In the genomic region with DNA sequence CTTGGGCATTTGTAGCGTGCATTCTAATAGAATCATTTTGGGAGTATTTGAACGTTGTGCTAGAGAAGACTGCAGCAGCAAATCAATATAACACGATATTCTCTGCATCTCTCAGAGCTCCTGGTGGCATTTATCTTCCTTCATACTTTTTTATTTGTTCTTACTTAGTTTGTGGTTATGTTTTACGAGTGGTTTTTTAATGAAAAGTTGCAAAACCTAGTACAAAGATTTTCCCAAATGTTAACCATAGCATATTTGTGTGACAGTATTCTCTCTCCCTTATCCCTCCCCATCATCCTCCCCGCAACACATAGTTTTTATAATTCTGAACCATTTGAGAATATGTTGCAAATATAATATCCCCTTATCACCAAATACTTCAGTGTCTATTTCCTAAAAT, we compare ENCODE assay signal across 18 cellular contexts. TPM values are rescaled to one million over a fixed set of nuclear protein-coding genes. Genes with fewer than 3 reads are reported as not detected.
A peak's percentile ranks its signal among the peaks of the same experiment; 100 is the strongest.
DNase-seq lines count a peak whose midpoint lies in the region; ATAC-seq and TF ChIP-seq lines count a peak whose summit lies in the region.
"Had no signal": no experiment of that assay in that cellular context is flagged by ENCODE, and none has a peak within 500 bp of the region (broad histone marks: within the 10 kb centered on the region; RNA-seq: fewer than 3 reads in every experiment).

No MANE protein-coding gene starts in this region.

- no peaks in the 10 kb centered on the region for H3K27me3 Mint-ChIP-seq in activated CD4-positive, alpha-beta T cell treated with anti-CD3 and anti-CD28 coated beads for 36 hours
- H3K27me3 Mint-ChIP-seq in activated T-helper 2 cell treated with anti-CD3 and anti-CD28 coated beads, Interferon-gamma antibody, Interleukin-2, Interleukin-4, amounts not matched to agents 10 μg/mL and 5 μg/mL and 100 μg/mL, durations not matched to agents 14 hours and 24 hours and 36 hours (ENCODE audit: low read depth) = no peaks in the 10 kb centered on the region
- H3K27me3 Mint-ChIP-seq in natural killer cell (ENCODE audit: low read depth in 2 of 2) = no peaks in the 10 kb centered on the region

- CTCF ChIA-PET in activated CD4-positive, alpha-beta T cell treated with anti-CD3 and anti-CD28 coated beads for 36 hours (lab: Charles Lee) = interaction anchor here (1.0 to 1.2 kb wide), 2 partner anchors 29 to 31 kb away, joined by 3 read pairs; no protein-coding TSS in a partner anchor
- CTCF ChIA-PET in HEK293 (lab: Yijun Ruan, JAX) = no interaction called here

- peak overlapping the region; percentile 78 for H3K27ac Mint-ChIP-seq in activated CD4-positive, alpha-beta T cell treated with anti-CD3 and anti-CD28 coated beads for 36 hours
- H3K27ac Mint-ChIP-seq in activated T-helper 2 cell treated with anti-CD3 and anti-CD28 coated beads, Interferon-gamma antibody, Interleukin-2, Interleukin-4, amounts not matched to agents 10 μg/mL and 5 μg/mL and 100 μg/mL, durations not matched to agents 14 hours and 24 hours and 36 hours = peak overlapping the region; percentile 72
- peak overlapping the region; percentile 93 to 94 for H3K27ac Mint-ChIP-seq in natural killer cell

- intact Hi-C loops in activated CD4-positive, alpha-beta T cell treated with anti-CD3 and anti-CD28 coated beads for 36 hours (cut with DNase I, micrococcal nuclease) = loop anchor here (1.0 to 10.0 kb wide), 3 partner anchors 41 to 479 kb away; no protein-coding TSS in a partner anchor
- intact Hi-C loops in activated T-helper 2 cell treated with anti-CD3 and anti-CD28 coated beads, Interferon-gamma antibody, Interleukin-2, Interleukin-4, amounts not matched to agents 10 μg/mL and 5 μg/mL and 100 μg/mL, durations not matched to agents 14 hours and 24 hours and 36 hours (cut with micrococcal nuclease) = loop anchor here (5.0 kb wide), 1 partner anchor 549 kb away; no protein-coding TSS in a partner anchor
- intact Hi-C loops in natural killer cell (cut with micrococcal nuclease) = loop anchor here (5.0 kb wide), 1 partner anchor 66 kb away; no protein-coding TSS in a partner anchor

- peaks cover 45% of the 10 kb centered on the region for H3K36me3 Mint-ChIP-seq in activated CD4-positive, alpha-beta T cell treated with anti-CD3 and anti-CD28 coated beads for 36 hours (ENCODE audit: low read depth)
- peaks cover 51% of the 10 kb centered on the region for H3K36me3 Mint-ChIP-seq in activated T-helper 2 cell treated with anti-CD3 and anti-CD28 coated beads, Interferon-gamma antibody, Interleukin-2, Interleukin-4, amounts not matched to agents 10 μg/mL and 5 μg/mL and 100 μg/mL, durations not matched to agents 14 hours and 24 hours and 36 hours (ENCODE audit: low read depth)
- no peaks in the 10 kb centered on the region for H3K36me3 Mint-ChIP-seq in natural killer cell

- no peaks in the 10 kb centered on the region for H3K9me3 Mint-ChIP-seq in activated CD4-positive, alpha-beta T cell treated with anti-CD3 and anti-CD28 coated beads for 36 hours (ENCODE audit: low read depth)
- no peaks in the 10 kb centered on the region for H3K9me3 Mint-ChIP-seq in activated T-helper 2 cell treated with anti-CD3 and anti-CD28 coated beads, Interferon-gamma antibody, Interleukin-2, Interleukin-4, amounts not matched to agents 10 μg/mL and 5 μg/mL and 100 μg/mL, durations not matched to agents 14 hours and 24 hours and 36 hours
- H3K9me3 Mint-ChIP-seq in natural killer cell = no peaks in the 10 kb centered on the region
- H3K9me3 Mint-ChIP-seq: H9 had no signal

- H3K9me3 ChIP-seq in HEK293 (ENCODE audit: control insufficient read depth, insufficient read depth, low read depth, low read length) = no peaks in the 10 kb centered on the region
- H3K9me3 ChIP-seq: esophagus squamous epithelium, lower lobe of right lung, prostate gland, SK-N-SH, transverse colon had no signal

- H3K4me3 Mint-ChIP-seq in activated CD4-positive, alpha-beta T cell treated with anti-CD3 and anti-CD28 coated beads for 36 hours = peak overlapping the region; percentile 44
- H3K4me3 Mint-ChIP-seq in activated T-helper 2 cell treated with anti-CD3 and anti-CD28 coated beads, Interferon-gamma antibody, Interleukin-2, Interleukin-4, amounts not matched to agents 10 μg/mL and 5 μg/mL and 100 μg/mL, durations not matched to agents 14 hours and 24 hours and 36 hours (ENCODE audit: low read depth) = peak overlapping the region; percentile 40
- H3K4me3 Mint-ChIP-seq in natural killer cell = peak overlapping the region; percentile 85
- H3K4me3 Mint-ChIP-seq: H9 had no signal

- H3K4me1 Mint-ChIP-seq in activated CD4-positive, alpha-beta T cell treated with anti-CD3 and anti-CD28 coated beads for 36 hours = peaks cover 83% of the 10 kb centered on the region
- H3K4me1 Mint-ChIP-seq in activated T-helper 2 cell treated with anti-CD3 and anti-CD28 coated beads, Interferon-gamma antibody, Interleukin-2, Interleukin-4, amounts not matched to agents 10 μg/mL and 5 μg/mL and 100 μg/mL, durations not matched to agents 14 hours and 24 hours and 36 hours (ENCODE audit: low read depth) = peaks cover 78% of the 10 kb centered on the region
- H3K4me1 Mint-ChIP-seq in natural killer cell = peaks cover 85 to 87% of the 10 kb centered on the region in 2 donors

- POLR2A ChIA-PET in activated CD4-positive, alpha-beta T cell treated with anti-CD3 and anti-CD28 coated beads for 36 hours (lab: Charles Lee) = interaction anchor here (0.5 kb wide), 1 partner anchor 11 kb away, joined by 3 read pairs; no protein-coding TSS in a partner anchor
- POLR2A ChIA-PET in HEK293 (lab: Yijun Ruan, JAX) = interaction anchor here (0.5 kb wide), 1 partner anchor 34 kb away, joined by 3 read pairs; no protein-coding TSS in a partner anchor

- TF ChIP-seq CTCF in HEK293 (tag by site-specific recombination; IDR thresholded peaks at IDR 0.05) (no peak), natural killer cell (IDR thresholded peaks at IDR 0.05) (no peak)

- no peak overlapping the region for H3K27ac ChIP-seq in HEK293 (ENCODE audit: extremely low read depth, low read depth, low read length)
- H3K27ac ChIP-seq: esophagus squamous epithelium, lower lobe of right lung, prostate gland, transverse colon had no signal

- peaks cover 11% of the 10 kb centered on the region; the same call in 1 of the 2 replicates for H3K4me1 ChIP-seq in HEK293 (ENCODE audit: control insufficient read depth, insufficient read depth, low read length)

- DNase-seq in activated CD4-positive, alpha-beta T cell treated with anti-CD3 and anti-CD28 coated beads for 36 hours = no peak
- DNase-seq in activated CD4-positive, alpha-beta T cell treated with anti-CD3 and anti-CD28 coated beads, Interleukin-2, amount 50 U/mL, for 4 hours = no peak
- no peak for DNase-seq in activated T-helper 2 cell treated with anti-CD3 and anti-CD28 coated beads, Interferon-gamma antibody, Interleukin-2, Interleukin-4, amounts not matched to agents 10 μg/mL and 5 μg/mL and 100 μg/mL, durations not matched to agents 14 hours and 24 hours and 36 hours (ENCODE audit: low spot score)
- DNase-seq in natural killer cell (no peak), AG20443 (ENCODE audit: low spot score) (no peak)
- no peak for DNase-seq in stimulated activated CD4-positive, alpha-beta T cell treated with anti-CD3 and anti-CD28 coated beads, Interleukin-12 subunit alpha, Interleukin-12 subunit beta, amount 100 ng/mL, for 4 hours
- DNase-seq: esophagus squamous epithelium, glutamatergic neuron, H9, lower lobe of right lung, NCI-H1436, NCI-H82, SK-N-SH, small intestine, transverse colon had no signal

- H3K36me3 ChIP-seq in HEK293 (ENCODE audit: control insufficient read depth in 2 of 2, insufficient read depth in 1 of 2, low read length in 2 of 2) = no peaks in the 10 kb centered on the region
- H3K36me3 ChIP-seq: esophagus squamous epithelium, lower lobe of right lung, prostate gland, transverse colon had no signal

- no peak for ATAC-seq in activated CD4-positive, alpha-beta T cell treated with anti-CD3 and anti-CD28 coated beads for 36 hours
- no peak for ATAC-seq in natural killer cell
- no peak for ATAC-seq in HG02759 (IDR thresholded peaks at IDR 0.05; ENCODE audit: unreplicated experiment)
- ATAC-seq: lower lobe of right lung had no signal

- no peak overlapping the region for H3K4me3 ChIP-seq in HEK293 (ENCODE audit: low read depth, low read length)
- H3K4me3 ChIP-seq: esophagus squamous epithelium, lower lobe of right lung, prostate gland, transverse colon had no signal

TF ChIP-seq in HEK293, 187 proteins besides CTCF, POLR2A, EP300 and RAD21:
- TF ChIP-seq ZNF169 (tag by site-specific recombination; IDR thresholded peaks at IDR 0.05) = no peak
- TF ChIP-seq PRDM6 (tag by site-specific recombination; IDR thresholded peaks at IDR 0.05) = peak; percentile 53

RNA-seq across cellular contexts. Expression of gene JARID2, which starts 50.4 kb away (rescaled TPM):
- total RNA-seq in activated CD4-positive, alpha-beta T cell treated with anti-CD3 and anti-CD28 coated beads for 36 hours = 10 to 100 TPM; 43.0 to 48.6 TPM
- 55.9 and 57.7 TPM in 2 replicates for total RNA-seq in activated T-helper 2 cell treated with anti-CD3 and anti-CD28 coated beads, Interferon-gamma antibody, Interleukin-2, Interleukin-4, amounts not matched to agents 10 μg/mL and 5 μg/mL and 100 μg/mL, durations not matched to agents 14 hours and 24 hours and 36 hours
- total RNA-seq in natural killer cell = 10 to 100 TPM; 49.9 to 60.9 (median 60.5) TPM
